In genomic region chr9:4986783-4987182, GRCh38 we compare ENCODE assay signal across 11 cellular contexts. TPM values are rescaled to one million over a fixed set of nuclear protein-coding genes. Genes with fewer than 3 reads are reported as not detected.
DNase-seq lines count a peak whose midpoint lies in the region; ATAC-seq, FAIRE-seq and TF ChIP-seq lines count a peak whose summit lies in the region.
"Had no signal": no experiment of that assay in that cellular context is flagged by ENCODE, and none has a peak within 500 bp of the region (broad histone marks: within the 10 kb centered on the region; RNA-seq: fewer than 3 reads in every experiment).

No MANE protein-coding gene starts in this region.

- FAIRE-seq in pancreas (lab: Jason Lieb, UNC) (no peak), small intestine (lab: Jason Lieb, UNC) (no peak)
- FAIRE-seq: H1 had no signal

- H3K36me3 ChIP-seq in CD4-positive, CD25-positive, alpha-beta regulatory T cell (ENCODE audit: control insufficient read depth, insufficient read depth, low read length) = peaks cover 3% of the 10 kb centered on the region
- peaks cover 1% of the 10 kb centered on the region; the same call in 1 of the 2 replicates for H3K36me3 ChIP-seq in Karpas-422 (ENCODE audit: insufficient read depth, low read length)
- H3K36me3 ChIP-seq in osteoblast (ENCODE audit: insufficient read depth, low read length) = peaks cover 5% of the 10 kb centered on the region
- H3K36me3 ChIP-seq in pancreas = no peaks in the 10 kb centered on the region
- H3K36me3 ChIP-seq in small intestine (ENCODE audit: control insufficient read depth in 2 of 2, insufficient read depth in 2 of 2, low read length in 2 of 2) = no peaks in the 10 kb centered on the region

- no peaks in the 10 kb centered on the region for H3K27me3 Mint-ChIP-seq in CD4-positive, CD25-positive, alpha-beta regulatory T cell

- peaks cover 43% of the 10 kb centered on the region for H3K4me1 ChIP-seq in CD4-positive, CD25-positive, alpha-beta regulatory T cell (ENCODE audit: control insufficient read depth, insufficient read depth, low read length, poor library complexity, severe bottlenecking)
- H3K4me1 ChIP-seq in Karpas-422 (ENCODE audit: low read length) = peaks cover 38% of the 10 kb centered on the region
- H3K4me1 ChIP-seq in osteoblast (ENCODE audit: insufficient read depth, low read length) = peaks cover 30% of the 10 kb centered on the region
- peaks cover 7 to 35% (median 29%) of the 10 kb centered on the region in 3 donors for H3K4me1 ChIP-seq in pancreas
- H3K4me1 ChIP-seq in small intestine (ENCODE audit: control insufficient read depth in 2 of 2, insufficient read depth in 1 of 2, low read depth in 1 of 2, low read length in 1 of 2) = peaks cover 3 to 10% of the 10 kb centered on the region in 2 donors

- intact Hi-C loops in pancreas (cut with DNase I) = loop anchor here in 1 of 3 donors (10.0 kb wide), 1 partner anchor 222 kb away; no protein-coding TSS in a partner anchor

- H3K27ac ChIP-seq in CD4-positive, CD25-positive, alpha-beta regulatory T cell (ENCODE audit: insufficient read depth, low read length, poor library complexity, severe bottlenecking) = no peak overlapping the region
- peak overlapping the region; percentile 75; the same call in 1 of the 2 replicates for H3K27ac ChIP-seq in Karpas-422 (ENCODE audit: low read length)
- H3K27ac ChIP-seq in osteoblast (ENCODE audit: low read depth, low read length) = no peak overlapping the region
- peak overlapping the region in 2 of 4 donors; percentile 98 for H3K27ac ChIP-seq in pancreas
- H3K27ac ChIP-seq in small intestine (ENCODE audit: low read depth in 1 of 2, low read length in 1 of 2) = no peak overlapping the region

- peak overlapping the region; percentile 84 for H3K4me2 ChIP-seq in Karpas-422 (ENCODE audit: low read depth, low read length, poor library complexity, severe bottlenecking)
- peak overlapping the region; percentile 98 for H3K4me2 ChIP-seq in osteoblast (ENCODE audit: insufficient read depth, low read length)

- no peaks in the 10 kb centered on the region for H3K27me3 ChIP-seq in CD4-positive, CD25-positive, alpha-beta regulatory T cell (ENCODE audit: control insufficient read depth, insufficient read depth, low read length)
- no peaks in the 10 kb centered on the region for H3K27me3 ChIP-seq in Karpas-422 (ENCODE audit: low read length)
- no peaks in the 10 kb centered on the region for H3K27me3 ChIP-seq in osteoblast (ENCODE audit: insufficient read depth, low read length)
- H3K27me3 ChIP-seq in pancreas = no peaks in the 10 kb centered on the region
- H3K27me3 ChIP-seq in small intestine (ENCODE audit: control insufficient read depth in 2 of 2, insufficient read depth in 2 of 2, low read length in 2 of 2) = no peaks in the 10 kb centered on the region

- no peaks in the 10 kb centered on the region for H3K9me3 ChIP-seq in CD4-positive, CD25-positive, alpha-beta regulatory T cell (ENCODE audit: control insufficient read depth in 2 of 2, low read length in 2 of 2)
- H3K9me3 ChIP-seq in Karpas-422 (ENCODE audit: low read length) = no peaks in the 10 kb centered on the region
- no peaks in the 10 kb centered on the region for H3K9me3 ChIP-seq in osteoblast (ENCODE audit: low read depth, low read length)
- H3K9me3 ChIP-seq in pancreas = no peaks in the 10 kb centered on the region
- H3K9me3 ChIP-seq in small intestine (ENCODE audit: control insufficient read depth, low read depth) = no peaks in the 10 kb centered on the region

- H3K36me3 Mint-ChIP-seq in CD4-positive, CD25-positive, alpha-beta regulatory T cell = peaks cover 2% of the 10 kb centered on the region

- peaks cover 0 to 1% (median 0%) of the 10 kb centered on the region in 7 donors for H3K9me3 Mint-ChIP-seq in CD4-positive, CD25-positive, alpha-beta regulatory T cell

- WGBS in pancreas, 2 donors = 81 to 86% methylated on average over 4 of the region's 4 CpGs
- 52 to 61% (median 56%) methylated on average over 4 of the region's 4 CpGs for WGBS in small intestine, 3 donors

- no peak for DNase-seq in CD4-positive, CD25-positive, alpha-beta regulatory T cell
- DNase-seq in Karpas-422 (no peak), choroid plexus epithelial cell (ENCODE audit: low read depth) (no peak), osteoblast (ENCODE audit: insufficient read length, low spot score, missing footprints) (no peak), DMS 273 (lab: John Stamatoyannopoulos, UW; ENCODE audit: unreplicated experiment) (no peak), pancreas (no peak), small intestine (no peak), SKM-1 (lab: John Stamatoyannopoulos, UW; ENCODE audit: unreplicated experiment) (no peak)
- DNase-seq: KG1; stimulated activated CD4-positive, alpha-beta T cell treated with anti-CD3 and anti-CD28 coated beads, Interleukin-4, amount 100 ng/mL, for 1 hour had no signal

- peaks cover 16 to 32% (median 20%) of the 10 kb centered on the region in 4 donors for H3K4me1 Mint-ChIP-seq in CD4-positive, CD25-positive, alpha-beta regulatory T cell

- H4K20me1 ChIP-seq in Karpas-422 (ENCODE audit: insufficient read depth, low read depth, low read length) = no peaks in the 10 kb centered on the region
- peaks cover 11% of the 10 kb centered on the region for H4K20me1 ChIP-seq in osteoblast (ENCODE audit: insufficient read depth, low read length)

- peaks cover 44% of the 10 kb centered on the region for H3K79me2 ChIP-seq in Karpas-422 (ENCODE audit: low read length)
- H3K79me2 ChIP-seq in osteoblast (ENCODE audit: insufficient read depth, low read length) = peaks cover 58% of the 10 kb centered on the region

- H3K4me3 Mint-ChIP-seq in CD4-positive, CD25-positive, alpha-beta regulatory T cell = peak overlapping the region; percentile 91 to 96 (median 94)

- peak overlapping the region; percentile 89 for H3K4me3 ChIP-seq in CD4-positive, CD25-positive, alpha-beta regulatory T cell (ENCODE audit: low read depth, low read length)
- peak overlapping the region; percentile 79 for H3K4me3 ChIP-seq in Karpas-422 (ENCODE audit: low read length)
- H3K4me3 ChIP-seq in choroid plexus epithelial cell (ENCODE audit: low read depth, low read length) = peak overlapping the region; percentile 81
- peak overlapping the region; percentile 86 for H3K4me3 ChIP-seq in osteoblast (ENCODE audit: insufficient read depth, low read length)
- peak overlapping the region in 2 of 4 donors; percentile 81 to 86 for H3K4me3 ChIP-seq in pancreas
- peak overlapping the region in 1 of 2 donors; percentile 69 for H3K4me3 ChIP-seq in small intestine (ENCODE audit: low read depth in 1 of 2, low read length in 2 of 2)

- no peaks in the 10 kb centered on the region for H3K9me2 ChIP-seq in Karpas-422 (replicated peaks; ENCODE audit: insufficient read depth, low read length)

- H3K9ac ChIP-seq in Karpas-422 (ENCODE audit: low read length) = peak overlapping the region; percentile 82

- H2AFZ ChIP-seq in Karpas-422 (ENCODE audit: low read length) (no peak overlapping the region), osteoblast (ENCODE audit: low read length) (no peak overlapping the region)

- TF ChIP-seq CTCF in choroid plexus epithelial cell (conservative IDR thresholded peaks at IDR 0.05; ENCODE audit: low read depth, low read length) (no peak), osteoblast (IDR thresholded peaks at IDR 0.05; ENCODE audit: extremely low read depth, low read depth, low read length) (no peak), pancreas (IDR thresholded peaks at IDR 0.05) (no peak)

- ATAC-seq in CD4-positive, CD25-positive, alpha-beta regulatory T cell (ENCODE audit: low read depth in 2 of 2) = no peak
- ATAC-seq in pancreas = no peak

- no peak overlapping the region for H3K27ac Mint-ChIP-seq in CD4-positive, CD25-positive, alpha-beta regulatory T cell

RNA-seq across cellular contexts. Expression of gene JAK2, which starts 1.7 kb away (rescaled TPM):
- total RNA-seq in CD4-positive, CD25-positive, alpha-beta regulatory T cell = 19.5 TPM
- 1 to 10 TPM; 6.8 to 8.5 (median 6.8) TPM for polyA plus RNA-seq in CD4-positive, CD25-positive, alpha-beta regulatory T cell
- 7.0 and 9.6 TPM in 2 replicates for total RNA-seq in Karpas-422 (2014; rRNA removed; shearing (Covaris generic); ENCODE audit: low replicate concordance)
- total RNA-seq in osteoblast (21.0 and 23.3 TPM in 2 replicates), pancreas (1 to 10 TPM; 3.1 to 9.1 (median 4.6) TPM)
- polyA plus RNA-seq in pancreas (1 to 10 TPM; 1.7 to 3.0 TPM), small intestine (1 to 10 TPM; 4.3 to 5.7 (median 4.5) TPM)
